In the genomic region with DNA sequence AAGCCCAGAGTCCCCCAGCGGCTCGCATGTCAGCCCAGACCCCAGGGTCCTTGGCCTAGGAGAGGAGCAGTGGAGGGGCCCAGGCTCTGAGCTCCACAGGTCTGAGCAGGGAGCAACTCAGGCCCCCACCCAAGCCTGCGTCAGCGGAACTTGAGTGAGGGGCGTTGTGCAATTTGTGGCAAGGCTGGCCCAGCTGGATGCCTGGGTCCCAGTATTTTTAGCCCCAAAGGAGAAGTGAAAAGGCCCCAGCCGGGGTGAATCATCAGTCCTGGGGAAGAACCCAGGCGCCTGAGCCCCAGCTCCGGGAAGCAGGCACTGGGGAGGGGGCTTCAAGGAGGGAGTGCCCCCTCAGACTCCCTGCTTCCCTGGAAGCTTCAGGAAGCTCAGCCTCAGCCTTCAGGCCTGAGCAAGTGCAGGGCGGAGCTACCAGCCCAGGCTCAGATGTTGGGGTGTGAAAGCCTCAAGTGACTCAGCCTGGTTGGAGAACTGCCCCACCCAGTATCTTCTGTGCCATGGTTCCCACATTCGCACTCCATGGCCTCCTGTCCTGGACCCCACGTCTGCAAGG, we compare ENCODE assay signal across 6 cellular contexts. TPM values are rescaled to one million over a fixed set of nuclear protein-coding genes. Genes with fewer than 3 reads are reported as not detected.
DNase-seq lines count a peak whose midpoint lies in the region.

No MANE protein-coding gene starts in this region.

- H3K4me1 Mint-ChIP-seq in CD8-positive, alpha-beta memory T cell = peaks cover 42 to 70% (median 54%) of the 10 kb centered on the region in 3 donors
- peaks cover 45% of the 10 kb centered on the region for H3K4me1 Mint-ChIP-seq in T-helper 2 cell treated with Interferon-gamma antibody and Interleukin-4, amounts not matched to agents 5 μg/mL and 100 μg/mL, for 36 hours (ENCODE audit: low read depth)

- peak overlapping the region; percentile 45 for H3K27ac ChIP-seq in CD8-positive, alpha-beta memory T cell (ENCODE audit: low read depth, low read length)

- peak in 3 of 5 donors; percentile 38 to 77 (median 46) for DNase-seq in CD8-positive, alpha-beta memory T cell
- peak; percentile 59 for DNase-seq in T-helper 2 cell treated with Interferon-gamma antibody and Interleukin-4, amounts not matched to agents 5 μg/mL and 100 μg/mL, for 36 hours (ENCODE audit: low spot score)
- peak; percentile 85 for DNase-seq in fibroblast of gingiva (ENCODE audit: low read depth)
- DNase-seq in stimulated activated CD4-positive, alpha-beta T cell treated with anti-CD3 and anti-CD28 coated beads, Interleukin-15, amount 100 ng/mL, for 24 hours = peak; percentile 79
- DNase-seq in NCI-H1417 treated with DMSO at 0.1 percent for 48 hours (lab: John Stamatoyannopoulos, UW) = no peak
- no peak for DNase-seq in HPDE6-E6E7 (ENCODE audit: extremely low spot score)

- CTCF ChIA-PET in CD8-positive, alpha-beta memory T cell (lab: Charles Lee) = interaction anchor here (0.9 to 8.9 kb wide), 14 partner anchors 9 to 135 kb away, joined by 3 to 207 read pairs (median 5); a partner anchor contains a TSS

- no peaks in the 10 kb centered on the region for H3K9me3 ChIP-seq in CD8-positive, alpha-beta memory T cell (ENCODE audit: low read length)

- no peaks in the 10 kb centered on the region for H3K27me3 ChIP-seq in CD8-positive, alpha-beta memory T cell (ENCODE audit: insufficient read depth, low read length, poor library complexity, severe bottlenecking)

- POLR2A ChIA-PET in CD8-positive, alpha-beta memory T cell (lab: Charles Lee) = interaction anchor here (0.5 to 3.7 kb wide), 7 partner anchors 9 to 152 kb away, joined by 3 to 96 read pairs (median 5); a partner anchor contains a TSS

- H3K27me3 Mint-ChIP-seq in CD8-positive, alpha-beta memory T cell = no peaks in the 10 kb centered on the region
- no peaks in the 10 kb centered on the region for H3K27me3 Mint-ChIP-seq in T-helper 2 cell treated with Interferon-gamma antibody and Interleukin-4, amounts not matched to agents 5 μg/mL and 100 μg/mL, for 36 hours (ENCODE audit: low read depth)

- H3K4me3 ChIP-seq in CD8-positive, alpha-beta memory T cell (ENCODE audit: low read length) = peak overlapping the region; percentile 68

- H3K9me3 Mint-ChIP-seq in CD8-positive, alpha-beta memory T cell = no peaks in the 10 kb centered on the region
- H3K9me3 Mint-ChIP-seq in T-helper 2 cell treated with Interferon-gamma antibody and Interleukin-4, amounts not matched to agents 5 μg/mL and 100 μg/mL, for 36 hours = no peaks in the 10 kb centered on the region

- H3K36me3 Mint-ChIP-seq in CD8-positive, alpha-beta memory T cell = peaks cover 5 to 38% (median 8%) of the 10 kb centered on the region in 3 donors
- peaks cover 35% of the 10 kb centered on the region for H3K36me3 Mint-ChIP-seq in T-helper 2 cell treated with Interferon-gamma antibody and Interleukin-4, amounts not matched to agents 5 μg/mL and 100 μg/mL, for 36 hours (ENCODE audit: low read depth)

- peaks cover 20% of the 10 kb centered on the region for H3K36me3 ChIP-seq in CD8-positive, alpha-beta memory T cell (ENCODE audit: insufficient read depth, low read length)

- H3K4me3 Mint-ChIP-seq in CD8-positive, alpha-beta memory T cell = peak overlapping the region; percentile 70 to 89 (median 79)
- H3K4me3 Mint-ChIP-seq in T-helper 2 cell treated with Interferon-gamma antibody and Interleukin-4, amounts not matched to agents 5 μg/mL and 100 μg/mL, for 36 hours = peak overlapping the region; percentile 63

- H3K27ac Mint-ChIP-seq in CD8-positive, alpha-beta memory T cell = peak overlapping the region; percentile 91 to 100 (median 97)
- peak overlapping the region; percentile 85 for H3K27ac Mint-ChIP-seq in T-helper 2 cell treated with Interferon-gamma antibody and Interleukin-4, amounts not matched to agents 5 μg/mL and 100 μg/mL, for 36 hours

- peaks cover 61% of the 10 kb centered on the region for H3K4me1 ChIP-seq in CD8-positive, alpha-beta memory T cell (ENCODE audit: insufficient read depth, low read length)

RNA-seq across cellular contexts. Expression of a gene that starts 7.2 kb away (rescaled TPM):
- 10 to 100 TPM; 39.3 to 39.6 TPM for total RNA-seq in CD8-positive, alpha-beta memory T cell
- polyA plus RNA-seq in CD8-positive, alpha-beta memory T cell = 56.8 TPM

RNA-seq across cellular contexts. Expression of a gene that starts 7.5 kb away (rescaled TPM):
- 10 to 100 TPM; 44.6 to 46.9 TPM for total RNA-seq in CD8-positive, alpha-beta memory T cell
- polyA plus RNA-seq in CD8-positive, alpha-beta memory T cell = 50.2 TPM

RNA-seq across cellular contexts. Expression of a gene that starts 8.3 kb away (rescaled TPM):
- total RNA-seq in CD8-positive, alpha-beta memory T cell = 10 to 100 TPM; 32.8 to 36.4 TPM
- 355 TPM for polyA plus RNA-seq in CD8-positive, alpha-beta memory T cell

RNA-seq across cellular contexts. Expression of a gene that starts 14.1 kb away (rescaled TPM):
- total RNA-seq in CD8-positive, alpha-beta memory T cell = 10 to 100 TPM; 35.2 to 36.4 TPM
- 4.0 TPM for polyA plus RNA-seq in CD8-positive, alpha-beta memory T cell

RNA-seq across cellular contexts. Expression of a gene that starts 37.4 kb away (rescaled TPM):
- total RNA-seq in CD8-positive, alpha-beta memory T cell = 1,000 to 10,000 TPM; 2,654 to 2,668 TPM
- polyA plus RNA-seq in CD8-positive, alpha-beta memory T cell = 1,795 TPM

Comparison
In these comparisons a context has a peak if more than half of its experiments do, and no peak if none do; other contexts are left out.
1. DNase-seq: peak in CD8-positive, alpha-beta memory T cell (3 of 5), T-helper 2 cell treated with Interferon-gamma antibody and Interleukin-4, amounts not matched to agents 5 μg/mL and 100 μg/mL, for 36 hours (single experiment), fibroblast of gingiva (single experiment) and stimulated activated CD4-positive, alpha-beta T cell treated with anti-CD3 and anti-CD28 coated beads, Interleukin-15, amount 100 ng/mL, for 24 hours (single experiment); none in NCI-H1417 treated with DMSO at 0.1 percent for 48 hours (single experiment) and HPDE6-E6E7 (single experiment).